2 cellular contexts compared by ENCODE assay signal in the genomic region with DNA sequence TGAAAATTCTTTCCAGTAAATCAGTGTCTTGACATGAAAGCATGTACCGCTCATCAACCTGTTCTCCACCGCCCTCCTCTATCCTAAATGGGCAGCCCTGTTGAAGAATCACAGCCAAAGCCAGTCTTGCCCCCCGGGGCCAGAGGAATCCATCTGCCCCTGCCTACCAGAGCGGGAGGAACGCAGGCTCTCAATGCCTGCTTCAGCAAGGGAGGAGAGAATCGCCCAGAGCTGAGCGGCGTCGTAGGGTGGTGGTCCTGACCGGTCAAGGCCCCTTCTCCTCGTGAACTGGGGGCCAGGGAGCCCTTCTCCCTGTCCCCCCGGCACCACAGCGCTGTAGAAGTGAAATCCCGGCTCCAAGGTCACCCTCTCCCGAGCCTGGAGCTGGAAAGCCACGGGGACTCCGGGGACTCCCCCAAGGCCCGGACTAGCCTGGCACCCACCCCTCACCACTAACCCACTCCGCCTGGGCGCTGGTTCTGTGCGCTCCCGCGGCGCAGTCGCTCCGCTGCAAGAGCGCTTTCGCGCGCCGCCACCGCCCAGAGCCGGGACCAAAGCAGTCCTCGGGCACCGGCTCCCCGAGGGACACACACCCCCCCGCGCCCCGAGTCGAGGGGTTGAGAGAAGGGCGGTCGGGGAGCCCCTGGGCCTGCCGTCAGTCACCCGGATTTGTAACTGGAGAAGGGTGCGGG.
TF ChIP-seq lines count a peak whose summit lies in the region.

No MANE protein-coding gene starts in this region.

TF ChIP-seq in GM23338, 12 proteins besides CTCF, POLR2A, EP300 and RAD21:
- TF ChIP-seq EZH2 (IDR thresholded peaks at IDR 0.05; ENCODE audit: low read depth, unreplicated experiment) (peak; percentile 23), POLR2AphosphoS5 (IDR thresholded peaks at IDR 0.05; ENCODE audit: low read depth) (no peak)

TF ChIP-seq in IMR-90, 13 proteins besides CTCF, POLR2A, EP300 and RAD21:
- no peak for TF ChIP-seq MAZ (IDR thresholded peaks at IDR 0.05; ENCODE audit: borderline replicate concordance, low read depth, low read length)
- no peak for TF ChIP-seq CHD1 (IDR thresholded peaks at IDR 0.05; ENCODE audit: low read depth, low read length)
- TF ChIP-seq MXI1 (IDR thresholded peaks at IDR 0.05; ENCODE audit: borderline replicate concordance, low read depth, low read length): no peak
- TF ChIP-seq BHLHE40 (IDR thresholded peaks at IDR 0.05; ENCODE audit: low read depth, low read length): no peak
- TF ChIP-seq RFX5 (IDR thresholded peaks at IDR 0.05; ENCODE audit: low read depth, low read length): no peak
- TF ChIP-seq CEBPB (IDR thresholded peaks at IDR 0.05; ENCODE audit: low read depth, low read length): no peak
- no peak for TF ChIP-seq RCOR1 (IDR thresholded peaks at IDR 0.05; ENCODE audit: insufficient replicate concordance, low read length)
- no peak for TF ChIP-seq NFE2L2 (IDR thresholded peaks at IDR 0.05; ENCODE audit: low read depth, low read length)
- TF ChIP-seq MAFK (IDR thresholded peaks at IDR 0.05; ENCODE audit: low read depth, low read length): no peak
- TF ChIP-seq, protein P1, sequence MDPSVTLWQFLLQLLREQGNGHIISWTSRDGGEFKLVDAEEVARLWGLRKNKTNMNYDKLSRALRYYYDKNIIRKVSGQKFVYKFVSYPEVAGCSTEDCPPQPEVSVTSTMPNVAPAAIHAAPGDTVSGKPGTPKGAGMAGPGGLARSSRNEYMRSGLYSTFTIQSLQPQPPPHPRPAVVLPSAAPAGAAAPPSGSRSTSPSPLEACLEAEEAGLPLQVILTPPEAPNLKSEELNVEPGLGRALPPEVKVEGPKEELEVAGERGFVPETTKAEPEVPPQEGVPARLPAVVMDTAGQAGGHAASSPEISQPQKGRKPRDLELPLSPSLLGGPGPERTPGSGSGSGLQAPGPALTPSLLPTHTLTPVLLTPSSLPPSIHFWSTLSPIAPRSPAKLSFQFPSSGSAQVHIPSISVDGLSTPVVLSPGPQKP (IDR thresholded peaks at IDR 0.05; ENCODE audit: borderline replicate concordance, low read depth, low read length): no peak
- no peak for TF ChIP-seq FOS (IDR thresholded peaks at IDR 0.05; ENCODE audit: low read depth, low read length)
TF ChIP-seq in IMR-90: peak in this region for 0.
